Comparison of ENCODE assay signal across 9 cellular contexts in genomic region chrX:2497961-2498780, GRCh38. TPM values are rescaled to one million over a fixed set of nuclear protein-coding genes. Genes with fewer than 3 reads are reported as not detected.
DNase-seq lines count a peak whose midpoint lies in the region; ATAC-seq and TF ChIP-seq lines count a peak whose summit lies in the region.
"Had no signal": no experiment of that assay in that cellular context is flagged by ENCODE, and none has a peak within 500 bp of the region (broad histone marks: within the 10 kb centered on the region; RNA-seq: fewer than 3 reads in every experiment).

No MANE protein-coding gene starts in this region.

- peaks cover 26% of the 10 kb centered on the region for H3K4me1 Mint-ChIP-seq in activated CD4-positive, alpha-beta T cell treated with anti-CD3 and anti-CD28 coated beads for 36 hours
- H3K4me1 Mint-ChIP-seq in central memory CD8-positive, alpha-beta T cell = peaks cover 42% of the 10 kb centered on the region

- H3K27me3 Mint-ChIP-seq in activated CD4-positive, alpha-beta T cell treated with anti-CD3 and anti-CD28 coated beads for 36 hours = no peaks in the 10 kb centered on the region
- H3K27me3 Mint-ChIP-seq in central memory CD8-positive, alpha-beta T cell = no peaks in the 10 kb centered on the region

- peak overlapping the region; percentile 35 for H3K27ac Mint-ChIP-seq in activated CD4-positive, alpha-beta T cell treated with anti-CD3 and anti-CD28 coated beads for 36 hours
- H3K27ac Mint-ChIP-seq in central memory CD8-positive, alpha-beta T cell (ENCODE audit: low read depth) = peak overlapping the region; percentile 80

- CTCF ChIA-PET in activated CD4-positive, alpha-beta T cell treated with anti-CD3 and anti-CD28 coated beads for 36 hours (lab: Charles Lee) = no interaction called here

- TF ChIP-seq POLR2A in tibial nerve (IDR thresholded peaks at IDR 0.05) = no peak

- H3K4me3 ChIP-seq in liver (ENCODE audit: low read depth in 1 of 3, low read length in 3 of 3) (peak overlapping the region; percentile 32 to 84 (median 70)), tibial nerve (peak overlapping the region in 2 of 4 donors; percentile 60 to 96)

- no peak for ATAC-seq in activated CD4-positive, alpha-beta T cell treated with anti-CD3 and anti-CD28 coated beads for 36 hours
- ATAC-seq in central memory CD8-positive, alpha-beta T cell (replicated peaks; ENCODE audit: extremely low read depth, poor library complexity, severe bottlenecking) = no peak

- H3K4me3 Mint-ChIP-seq in activated CD4-positive, alpha-beta T cell treated with anti-CD3 and anti-CD28 coated beads for 36 hours = peak overlapping the region; percentile 74
- peak overlapping the region; percentile 81 for H3K4me3 Mint-ChIP-seq in central memory CD8-positive, alpha-beta T cell

- H3K9me3 Mint-ChIP-seq in activated CD4-positive, alpha-beta T cell treated with anti-CD3 and anti-CD28 coated beads for 36 hours (ENCODE audit: low read depth) = no peaks in the 10 kb centered on the region
- no peaks in the 10 kb centered on the region for H3K9me3 Mint-ChIP-seq in central memory CD8-positive, alpha-beta T cell

- H3K36me3 Mint-ChIP-seq in activated CD4-positive, alpha-beta T cell treated with anti-CD3 and anti-CD28 coated beads for 36 hours (ENCODE audit: low read depth) = peaks cover 21% of the 10 kb centered on the region
- peaks cover 9% of the 10 kb centered on the region for H3K36me3 Mint-ChIP-seq in central memory CD8-positive, alpha-beta T cell (ENCODE audit: insufficient read depth)

- H3K9ac ChIP-seq in liver (ENCODE audit: low read depth in 1 of 2, low read length in 2 of 2) = peak overlapping the region; percentile 10 to 94

- no peaks in the 10 kb centered on the region for H3K27me3 ChIP-seq in liver (ENCODE audit: control insufficient read depth in 4 of 4, insufficient read depth in 4 of 4, low read length in 3 of 4)
- peaks cover 0 to 2% of the 10 kb centered on the region in 2 donors for H3K27me3 ChIP-seq in tibial nerve

- WGBS in liver = 15% methylated on average over 11 of the region's 11 CpGs
- 24% methylated on average over 11 of the region's 11 CpGs for WGBS in tibial nerve, 2 donors

- peak overlapping the region; percentile 93 to 97 for H3K27ac ChIP-seq in liver (ENCODE audit: low read depth in 1 of 2, low read length in 2 of 2)
- peak overlapping the region; percentile 88 to 98 (median 94) for H3K27ac ChIP-seq in tibial nerve
- H3K27ac ChIP-seq: C4-2B had no signal

- intact Hi-C loops in activated CD4-positive, alpha-beta T cell treated with anti-CD3 and anti-CD28 coated beads for 36 hours (cut with DNase I, micrococcal nuclease) = no loop called here

- DNase-seq in activated CD4-positive, alpha-beta T cell treated with anti-CD3 and anti-CD28 coated beads for 36 hours = no peak
- DNase-seq in activated CD4-positive, alpha-beta T cell treated with anti-CD3 and anti-CD28 coated beads, Interleukin-2, amount 50 U/mL, for 4 hours = no peak
- no peak for DNase-seq in central memory CD8-positive, alpha-beta T cell (ENCODE audit: low spot score in 2 of 2)
- DNase-seq in tibial nerve (ENCODE audit: low spot score in 2 of 2) = peak in 1 of 2 donors; percentile 20
- DNase-seq in NCI-H1694 treated with DMSO at 0.1 percent for 48 hours (lab: John Stamatoyannopoulos, UW) = no peak
- DNase-seq in iPS-NIHi7 (ENCODE audit: extremely low spot score) = no peak
- no peak for DNase-seq in occipital lobe (lab: John Stamatoyannopoulos, UW)

- TF ChIP-seq EP300 in tibial nerve (IDR thresholded peaks at IDR 0.05) = peak in 1 of 2 donors; percentile 13

- H3K4me1 ChIP-seq in liver (ENCODE audit: control insufficient read depth in 4 of 4, insufficient read depth in 4 of 4, low read length in 3 of 4) (peaks cover 11 to 32% (median 25%) of the 10 kb centered on the region in 4 donors), tibial nerve (peaks cover 0 to 30% (median 25%) of the 10 kb centered on the region in 4 donors)

- POLR2A ChIA-PET in activated CD4-positive, alpha-beta T cell treated with anti-CD3 and anti-CD28 coated beads for 36 hours (lab: Charles Lee) = no interaction called here

- TF ChIP-seq CTCF in liver (IDR thresholded peaks at IDR 0.05; ENCODE audit: low read depth, low read length, missing input control) (no peak), tibial nerve (IDR thresholded peaks at IDR 0.05) (no peak)

- TF ChIP-seq RAD21 in liver (IDR thresholded peaks at IDR 0.05) = peak; percentile 55 to 64

- H3K36me3 ChIP-seq in liver (ENCODE audit: control insufficient read depth in 4 of 4, insufficient read depth in 3 of 4, low read depth in 1 of 4, low read length in 3 of 4) (peaks cover 0 to 6% (median 3%) of the 10 kb centered on the region in 4 donors), tibial nerve (peaks cover 0 to 5% (median 0%) of the 10 kb centered on the region in 3 donors)

- no peaks in the 10 kb centered on the region for H3K9me3 ChIP-seq in liver (ENCODE audit: control insufficient read depth in 4 of 4, low read length in 3 of 4)
- H3K9me3 ChIP-seq in tibial nerve = no peaks in the 10 kb centered on the region

TF ChIP-seq in liver, 16 proteins besides CTCF, POLR2A, EP300 and RAD21:
- TF ChIP-seq EGR1 (IDR thresholded peaks at IDR 0.05; ENCODE audit: low read depth in 2 of 2) = peak; percentile 23 to 53
- TF ChIP-seq TAF1 (conservative IDR thresholded peaks at IDR 0.05) = peak; percentile 59
- TF ChIP-seq ATF3 (IDR thresholded peaks at IDR 0.05) = peak; percentile 66
- TF ChIP-seq SP1 (IDR thresholded peaks at IDR 0.05) = peak; percentile 97
- TF ChIP-seq GABPA (IDR thresholded peaks at IDR 0.05 in 1 of 2, conservative IDR thresholded peaks at IDR 0.05 in 1 of 2) = no peak
- peak; percentile 93 to 96 for TF ChIP-seq HNF4A (conservative IDR thresholded peaks at IDR 0.05)
- TF ChIP-seq FOXA1 (IDR thresholded peaks at IDR 0.05) = no peak
- peak; percentile 69 to 77 for TF ChIP-seq RXRA (IDR thresholded peaks at IDR 0.05)
- no peak for TF ChIP-seq FOXA2 (IDR thresholded peaks at IDR 0.05)
- peak; percentile 75 for TF ChIP-seq REST (IDR thresholded peaks at IDR 0.05)
- TF ChIP-seq JUND (IDR thresholded peaks at IDR 0.05) = peak in 1 of 2 donors; percentile 64
- no peak for TF ChIP-seq ZBTB33 (IDR thresholded peaks at IDR 0.05)
- TF ChIP-seq YY1 (IDR thresholded peaks at IDR 0.05) = peak; percentile 88
- TF ChIP-seq HNF4G (IDR thresholded peaks at IDR 0.05) = peak; percentile 83
- TF ChIP-seq NR2F2 (IDR thresholded peaks at IDR 0.05) = peak; percentile 22
- TF ChIP-seq MAX (IDR thresholded peaks at IDR 0.05) = peak; percentile 72

RNA-seq across cellular contexts. Expression of gene DHRSX, which starts 2.6 kb away (rescaled TPM):
- total RNA-seq in activated CD4-positive, alpha-beta T cell treated with anti-CD3 and anti-CD28 coated beads for 36 hours = 10 to 100 TPM; 13.8 to 17.7 TPM
- 10 to 100 TPM; 19.3 to 27.3 TPM for total RNA-seq in liver
- polyA plus RNA-seq in liver = 10 to 100 TPM; 17.2 to 35.2 TPM
- total RNA-seq in tibial nerve = 10 to 100 TPM; 20.3 to 44.3 (median 31.7) TPM
- 18.7 TPM for total RNA-seq in occipital lobe

RNA-seq across cellular contexts. Expression of gene ZBED1, which starts 2.6 kb away (rescaled TPM):
- 10 to 100 TPM; 30.0 to 33.6 TPM for total RNA-seq in activated CD4-positive, alpha-beta T cell treated with anti-CD3 and anti-CD28 coated beads for 36 hours
- total RNA-seq in liver (10 to 100 TPM; 28.7 to 49.0 TPM), tibial nerve (10 to 100 TPM; 35.6 to 68.2 (median 48.2) TPM), occipital lobe (30.3 TPM)
- polyA plus RNA-seq in liver = 10 to 100 TPM; 15.9 to 25.1 TPM
